In genomic region chr16:80948886-80949502, GRCh38 we compare ENCODE assay signal across 8 cellular contexts. TPM values are rescaled to one million over a fixed set of nuclear protein-coding genes. Genes with fewer than 3 reads are reported as not detected.
A peak's percentile ranks its signal among the peaks of the same experiment; 100 is the strongest.
DNase-seq lines count a peak whose midpoint lies in the region; ATAC-seq and TF ChIP-seq lines count a peak whose summit lies in the region.

No MANE protein-coding gene starts in this region.

- in situ Hi-C loops in Panc1 (cut with HindIII; ENCODE audit: low pct_unique_long_range_greater_than_20kb, low sequenced_read_pairs), result no loop called here

- peak overlapping the region; percentile 12; the same call in 1 of the 2 replicates for H3K4me2 ChIP-seq in BLaER1

- TF ChIP-seq CTCF in Panc1 (IDR thresholded peaks at IDR 0.05), result peak; percentile 73
- TF ChIP-seq CTCF in mucosa of descending colon (IDR thresholded peaks at IDR 0.05), result peak; percentile 53

- no TSS peak for BruUV-seq in Panc1 (replicated peaks; lab: Mats Ljungman, UMichigan)

- 0 out of 2 replicates have a peak, but pooled peaks cover 3% of the 10 kb centered on the region for H3K9me3 ChIP-seq in BLaER1
- no peaks in the 10 kb centered on the region for H3K9me3 ChIP-seq in Panc1 (ENCODE audit: control insufficient read depth, insufficient read depth, low read depth, low read length)
- no peaks in the 10 kb centered on the region for H3K9me3 ChIP-seq in mucosa of descending colon

- H3K4me1 ChIP-seq in BLaER1, result 0 out of 2 replicates have a peak, but pooled peaks cover 4% of the 10 kb centered on the region
- H3K4me1 ChIP-seq in Panc1 (ENCODE audit: control insufficient read depth, insufficient read depth, low read length), result no peaks in the 10 kb centered on the region
- no peaks in the 10 kb centered on the region for H3K4me1 ChIP-seq in mucosa of descending colon (ENCODE audit: low read depth)

- H3K27me3 ChIP-seq in BLaER1 (no peaks in the 10 kb centered on the region), Panc1 (ENCODE audit: control insufficient read depth, insufficient read depth, low read length) (no peaks in the 10 kb centered on the region)

- H3K4me3 ChIP-seq in BLaER1, result no peak overlapping the region
- no peak overlapping the region for H3K4me3 ChIP-seq in Panc1 (ENCODE audit: low read depth in 2 of 2, low read length in 2 of 2)
- no peak overlapping the region for H3K4me3 ChIP-seq in mucosa of descending colon

- H3K36me3 ChIP-seq in BLaER1 (no peaks in the 10 kb centered on the region), Panc1 (ENCODE audit: control insufficient read depth, insufficient read depth, low read length) (no peaks in the 10 kb centered on the region), mucosa of descending colon (ENCODE audit: low read depth) (no peaks in the 10 kb centered on the region)

- intact Hi-C loops in Panc1 (cut with micrococcal nuclease; ENCODE audit: unreplicated experiment), result no loop called here
- intact Hi-C loops in mucosa of descending colon (cut with DNase I, micrococcal nuclease), result no loop called here

- H4K20me1 ChIP-seq in BLaER1, result no peaks in the 10 kb centered on the region

- DNase-seq in Panc1 (ENCODE audit: low read depth, low spot score), result no peak
- peak; percentile 87 for DNase-seq in dermis blood vessel endothelial cell
- DNase-seq in mucosa of descending colon, result peak; percentile 57 to 72 (median 62)
- no peak for DNase-seq in NCI-H2196 treated with DMSO at 0.1 percent for 48 hours (lab: John Stamatoyannopoulos, UW; ENCODE audit: unreplicated experiment)
- no peak for DNase-seq in cerebellar nuclear complex (lab: John Stamatoyannopoulos, UW)

- ATAC-seq in GM21576 (IDR thresholded peaks at IDR 0.05; ENCODE audit: unreplicated experiment) (peak; percentile 81), Panc1 (peak; percentile 51), mucosa of descending colon (peak; percentile 78), HG03469 (IDR thresholded peaks at IDR 0.05; ENCODE audit: unreplicated experiment) (no peak)

- H3K27ac ChIP-seq in BLaER1 (no peak overlapping the region), Panc1 (ENCODE audit: low read length) (no peak overlapping the region)

- POLR2A ChIA-PET in Panc1 (lab: Charles Lee), result no interaction called here

- no peak overlapping the region for H3K9ac ChIP-seq in BLaER1

- CTCF ChIA-PET in Panc1 (lab: Charles Lee), result no interaction called here

RNA-seq across cellular contexts. Expression of gene CMC2, which starts 57.7 kb away (rescaled TPM):
- total RNA-seq in Panc1 (2021; ENCODE audit: unreplicated experiment) (82.0 TPM), dermis blood vessel endothelial cell (35.7 and 47.4 TPM in 2 replicates), mucosa of descending colon (10 to 100 TPM; 42.1 to 52.7 (median 51.9) TPM)
- polyA plus RNA-seq in Panc1 (2012; ENCODE audit: insufficient read length), result 60.1 TPM

RNA-seq across cellular contexts. Expression of gene CENPN, which starts 58.0 kb away (rescaled TPM):
- total RNA-seq in Panc1 (2021; ENCODE audit: unreplicated experiment) (56.6 TPM), dermis blood vessel endothelial cell (57.2 and 101 TPM in 2 replicates), mucosa of descending colon (10 to 100 TPM in 1 of 3 donors, 1 to 10 TPM in 2; 7.1 to 13.4 (median 7.6) TPM)
- 22.7 TPM for polyA plus RNA-seq in Panc1 (2012; ENCODE audit: insufficient read length)

Comparison
In these comparisons a context has a peak if more than half of its experiments do, and no peak if none do; other contexts are left out.
1. DNase-seq: peak in dermis blood vessel endothelial cell (single experiment) and mucosa of descending colon (3 of 3); none in Panc1 (single experiment), NCI-H2196 treated with DMSO at 0.1 percent for 48 hours (single experiment) and cerebellar nuclear complex (0 of 2).